7 cellular contexts compared by ENCODE assay signal in genomic region chr6:13604135-13604534, GRCh38.
"Had no signal": no experiment of that assay in that cellular context is flagged by ENCODE, and none has a peak within 500 bp of the region (broad histone marks: within the 10 kb centered on the region; RNA-seq: fewer than 3 reads in every experiment).

No MANE protein-coding gene starts in this region.

- H3K4me3 Mint-ChIP-seq: GM23338, H9, IgD-negative memory B cell had no signal

- FAIRE-seq: H1, H54, HTR-8/SVneo had no signal

- H3K4me2 ChIP-seq: GM23338 had no signal

- H3K4me1 Mint-ChIP-seq: IgD-negative memory B cell had no signal

- H3K27ac Mint-ChIP-seq: GM23338 had no signal

- H2AFZ ChIP-seq: GM23338 had no signal

- DNase-seq: H9, HCEC 1CT had no signal

- ATAC-seq: GM23338 had no signal

- H3K4me3 ChIP-seq: GM23338 had no signal

- H3K9me3 Mint-ChIP-seq: GM23338, IgD-negative memory B cell had no signal

- H3K27me3 Mint-ChIP-seq: IgD-negative memory B cell had no signal
